Comparison of ENCODE assay signal across 7 cellular contexts in genomic region chr18:58042826-58043362, GRCh38. TPM values are rescaled to one million over a fixed set of nuclear protein-coding genes. Genes with fewer than 3 reads are reported as not detected.
A peak's percentile ranks its signal among the peaks of the same experiment; 100 is the strongest.
DNase-seq lines count a peak whose midpoint lies in the region; ATAC-seq and TF ChIP-seq lines count a peak whose summit lies in the region.

No MANE protein-coding gene starts in this region.

- CTCF ChIA-PET in T-cell (lab: Charles Lee) = interaction anchor here (0.6 to 1.7 kb wide), 9 partner anchors 24 to 1097 kb away, joined by 3 to 9 read pairs (median 3); no protein-coding TSS in a partner anchor

- H3K4me1 ChIP-seq in GM23338 (ENCODE audit: insufficient read depth) = peaks cover 17% of the 10 kb centered on the region
- peaks cover 14% of the 10 kb centered on the region for H3K4me1 ChIP-seq in skeletal muscle satellite cell (ENCODE audit: control insufficient read depth, insufficient read depth, low read length)

- TF ChIP-seq CTCF in GM23338 (conservative IDR thresholded peaks at IDR 0.05; ENCODE audit: low read depth in 2 of 2) = no peak
- TF ChIP-seq CTCF in fibroblast of the aortic adventitia (IDR thresholded peaks at IDR 0.05; ENCODE audit: insufficient read depth, low read length) = no peak

- peak overlapping the region; percentile 1 for H3K9ac ChIP-seq in skeletal muscle satellite cell (ENCODE audit: low read depth, low read length)

- no peaks in the 10 kb centered on the region for H3K27me3 ChIP-seq in GM23338 (ENCODE audit: insufficient read depth)
- no peaks in the 10 kb centered on the region for H3K27me3 ChIP-seq in skeletal muscle satellite cell (ENCODE audit: control insufficient read depth, insufficient read depth, low read length)

- peaks cover 19% of the 10 kb centered on the region for H3K4me1 Mint-ChIP-seq in GM23338
- peaks cover 25 to 37% (median 28%) of the 10 kb centered on the region in 3 donors for H3K4me1 Mint-ChIP-seq in T-cell

- DNase-seq in GM23338 (ENCODE audit: low spot score) (peak; percentile 49), T-cell (peak in 18 of 34 experiments; percentile 2 to 52 (median 12)), fibroblast of the aortic adventitia (ENCODE audit: low read depth) (peak; percentile 5), cerebellum (ENCODE audit: low spot score) (no peak), DMS 273 (lab: John Stamatoyannopoulos, UW; ENCODE audit: unreplicated experiment) (no peak)

- H3K4me2 ChIP-seq in GM23338 = peak overlapping the region; percentile 94
- peak overlapping the region; percentile 88 for H3K4me2 ChIP-seq in skeletal muscle satellite cell (ENCODE audit: low read length)

- H2AFZ ChIP-seq in GM23338 = peak overlapping the region; percentile 73

- H3K4me3 Mint-ChIP-seq in GM23338 (peak overlapping the region; percentile 82), T-cell (peak overlapping the region; percentile 87 to 89 (median 88))

- peaks cover 29% of the 10 kb centered on the region for H3K79me2 ChIP-seq in GM23338 (replicated peaks; ENCODE audit: insufficient read depth)

- no peak; the same call in 2 of the 3 replicates for ATAC-seq in GM23338
- ATAC-seq in T-cell (replicated peaks in 1 of 4) = peak in 1 of 4 experiments; percentile 44
- ATAC-seq in HG02884 (IDR thresholded peaks at IDR 0.05; ENCODE audit: unreplicated experiment) = no peak

- POLR2A ChIA-PET in T-cell (lab: Charles Lee) = interaction anchor here in 1 of 2 donors (0.5 kb wide), 1 partner anchor 58 kb away, joined by 5 read pairs; no protein-coding TSS in a partner anchor

- no peaks in the 10 kb centered on the region for H3K9me3 ChIP-seq in skeletal muscle satellite cell (replicated peaks; ENCODE audit: low read length)

- H3K36me3 ChIP-seq in GM23338 (ENCODE audit: insufficient read depth) (no peaks in the 10 kb centered on the region), skeletal muscle satellite cell (ENCODE audit: insufficient read depth, low read length) (no peaks in the 10 kb centered on the region)

- H3K27ac ChIP-seq in GM23338 (ENCODE audit: low read depth) = no peak overlapping the region

- no peak overlapping the region for H3K27ac Mint-ChIP-seq in GM23338
- no peak overlapping the region for H3K27ac Mint-ChIP-seq in T-cell

- 0 out of 2 replicates have a peak, but pooled peaks cover 3% of the 10 kb centered on the region for H3F3A ChIP-seq in GM23338 (replicated peaks; ENCODE audit: low read depth)

- no peaks in the 10 kb centered on the region for H3K9me2 ChIP-seq in GM23338 (ENCODE audit: insufficient read depth)

- peaks cover 10% of the 10 kb centered on the region; the same call in 1 of the 2 replicates for H4K20me1 ChIP-seq in GM23338 (replicated peaks; ENCODE audit: insufficient read depth)

- peaks cover 17% of the 10 kb centered on the region for H3K27me3 Mint-ChIP-seq in GM23338 (ENCODE audit: insufficient read depth, low read depth, poor library complexity)
- peaks cover 0 to 14% of the 10 kb centered on the region in 2 donors for H3K27me3 Mint-ChIP-seq in T-cell

- no peaks in the 10 kb centered on the region for H3K36me3 Mint-ChIP-seq in GM23338 (ENCODE audit: low read depth)
- no peaks in the 10 kb centered on the region for H3K36me3 Mint-ChIP-seq in T-cell

- H3K4me3 ChIP-seq in GM23338 = peak overlapping the region; percentile 96
- H3K4me3 ChIP-seq in fibroblast of the aortic adventitia (ENCODE audit: low read depth, low read length) = peak overlapping the region; percentile 72
- H3K4me3 ChIP-seq in skeletal muscle satellite cell (ENCODE audit: low read length) = peak overlapping the region; percentile 77

- no peaks in the 10 kb centered on the region for H3K9me3 Mint-ChIP-seq in GM23338
- no peaks in the 10 kb centered on the region for H3K9me3 Mint-ChIP-seq in T-cell

TF ChIP-seq in GM23338, 12 proteins besides CTCF, POLR2A, EP300 and RAD21:
- TF ChIP-seq CREB1 (CRISPR knock-in tag; IDR thresholded peaks at IDR 0.05; ENCODE audit: low read depth) = no peak
- TF ChIP-seq POLR2AphosphoS5 (IDR thresholded peaks at IDR 0.05; ENCODE audit: low read depth) = no peak
- TF ChIP-seq ETS1 (IDR thresholded peaks at IDR 0.05) = no peak
- no peak for TF ChIP-seq ZNF331 (CRISPR knock-in tag; IDR thresholded peaks at IDR 0.05; ENCODE audit: low read depth)
- TF ChIP-seq EZH2 (IDR thresholded peaks at IDR 0.05; ENCODE audit: low read depth, unreplicated experiment) = no peak
- no peak for TF ChIP-seq JUNB (IDR thresholded peaks at IDR 0.05; ENCODE audit: unreplicated experiment)
- no peak for TF ChIP-seq EZH2phosphoT487 (IDR thresholded peaks at IDR 0.05; ENCODE audit: unreplicated experiment)
- TF ChIP-seq NANOG (IDR thresholded peaks at IDR 0.05; ENCODE audit: borderline replicate concordance) = no peak
- TF ChIP-seq ZNF462 (CRISPR knock-in tag; IDR thresholded peaks at IDR 0.05) = no peak
- TF ChIP-seq STAT1 (IDR thresholded peaks at IDR 0.05; ENCODE audit: unreplicated experiment) = no peak

RNA-seq across cellular contexts. Expression of gene NEDD4L, which starts 1.1 kb away (rescaled TPM):
- total RNA-seq in GM23338 (2014; rRNA removed; shearing (Covaris generic)) = 60.5 and 72.3 TPM in 2 replicates
- polyA plus RNA-seq in GM23338 (2016; fragmentation: Nextera tagmentation; extraction: Ambion mirVana) = 36.2 and 40.7 TPM in 2 replicates
- 10 to 100 TPM in 2 of 5 donors, 1 to 10 TPM in 3; 4.4 to 10.7 (median 6.7) TPM for total RNA-seq in T-cell
- total RNA-seq in fibroblast of the aortic adventitia (ENCODE audit: low replicate concordance) = 15.5 and 22.2 TPM in 2 replicates
- 2.5 and 4.8 TPM in 2 replicates for total RNA-seq in skeletal muscle satellite cell (2012; rRNA removed)
- total RNA-seq in cerebellum = 160 TPM

Comparison
In these comparisons a context has a peak if more than half of its experiments do, and no peak if none do; other contexts are left out.
1. DNase-seq: peak in GM23338 (single experiment), T-cell (18 of 34) and fibroblast of the aortic adventitia (single experiment); none in cerebellum (single experiment) and DMS 273 (single experiment).
2. Peak in every context shown above with its lines, with median percentiles within 50 percentile points of each other: H3K4me3 ChIP-seq.